ENCODE assay signal across 9 cellular contexts in the genomic region with DNA sequence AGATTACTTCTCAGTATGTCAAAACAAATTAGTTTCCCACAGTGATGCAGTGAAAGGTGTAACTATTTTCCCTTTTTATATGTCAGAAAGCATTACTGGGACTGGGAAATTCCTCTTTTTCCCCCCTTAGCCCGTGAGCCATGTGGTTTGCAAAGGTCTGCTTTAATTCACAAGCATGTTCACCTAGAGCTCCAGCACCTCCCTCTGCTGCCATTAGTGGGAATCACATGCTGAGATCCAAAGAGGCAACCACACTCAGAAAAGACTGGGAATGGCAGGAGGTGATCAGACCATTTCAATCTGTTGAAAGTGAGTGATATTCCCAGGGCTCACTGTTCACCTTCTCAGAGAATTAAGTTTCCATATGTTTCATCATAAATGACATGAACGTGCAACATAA.
DNase-seq lines count a peak whose midpoint lies in the region; ATAC-seq and TF ChIP-seq lines count a peak whose summit lies in the region.
"Had no signal": no experiment of that assay in that cellular context is flagged by ENCODE, and none has a peak within 500 bp of the region (broad histone marks: within the 10 kb centered on the region; RNA-seq: fewer than 3 reads in every experiment).

No MANE protein-coding gene starts in this region.

- H3K27me3 ChIP-seq in H7 (ENCODE audit: control insufficient read depth, insufficient read depth, low read length) (no peaks in the 10 kb centered on the region), RWPE2 (ENCODE audit: insufficient read depth, poor library complexity, severe bottlenecking) (no peaks in the 10 kb centered on the region), hepatocyte (no peaks in the 10 kb centered on the region), aorta (ENCODE audit: control insufficient read depth in 1 of 2, insufficient read depth in 2 of 2, low read length in 1 of 2) (no peaks in the 10 kb centered on the region)

- in situ Hi-C loops in ACHN (cut with HindIII; ENCODE audit: low pct_ligation_motif_present, low pct_unique_long_range_greater_than_20kb, low sequenced_read_pairs), result no loop called here

- no peaks in the 10 kb centered on the region for H3K9me3 ChIP-seq in RWPE2 (ENCODE audit: severe bottlenecking)
- no peaks in the 10 kb centered on the region for H3K9me3 ChIP-seq in hepatocyte (ENCODE audit: low read depth)
- no peaks in the 10 kb centered on the region for H3K9me3 ChIP-seq in aorta (ENCODE audit: control insufficient read depth, low read length)

- H3K4me1 ChIP-seq in RWPE2 (ENCODE audit: insufficient read depth, poor library complexity, severe bottlenecking) (peaks cover 4% of the 10 kb centered on the region), hepatocyte (ENCODE audit: insufficient read depth) (no peaks in the 10 kb centered on the region), aorta (ENCODE audit: control insufficient read depth in 1 of 2, insufficient read depth in 2 of 2, low read length in 2 of 2) (no peaks in the 10 kb centered on the region)

- H3K9me2 ChIP-seq in hepatocyte (replicated peaks; ENCODE audit: insufficient read depth), result no peaks in the 10 kb centered on the region

- H3K36me3 ChIP-seq in H7 (replicated peaks; ENCODE audit: control insufficient read depth, insufficient read depth, low read length), result no peaks in the 10 kb centered on the region
- H3K36me3 ChIP-seq in RWPE2 (ENCODE audit: low read depth), result no peaks in the 10 kb centered on the region
- H3K36me3 ChIP-seq in hepatocyte (replicated peaks; ENCODE audit: insufficient read depth, low read depth), result no peaks in the 10 kb centered on the region
- no peaks in the 10 kb centered on the region for H3K36me3 ChIP-seq in aorta (ENCODE audit: control insufficient read depth in 1 of 2, insufficient read depth in 2 of 2, low read length in 1 of 2)

- no peaks in the 10 kb centered on the region for H4K20me1 ChIP-seq in hepatocyte (ENCODE audit: insufficient read depth, poor library complexity, severe bottlenecking)

- no peak overlapping the region for H3K4me3 ChIP-seq in H7 (ENCODE audit: insufficient read depth, low read depth, low read length)
- H3K4me3 ChIP-seq in RWPE2 (ENCODE audit: severe bottlenecking), result no peak overlapping the region
- H3K4me3 ChIP-seq in hepatocyte, result no peak overlapping the region
- H3K4me3 ChIP-seq in aorta (ENCODE audit: low read length in 2 of 2), result no peak overlapping the region

- no peak overlapping the region for H2AFZ ChIP-seq in hepatocyte

- H3K27ac ChIP-seq in RWPE2 (ENCODE audit: poor library complexity, severe bottlenecking), result no peak overlapping the region
- no peak overlapping the region for H3K27ac ChIP-seq in hepatocyte
- H3K27ac ChIP-seq in aorta (ENCODE audit: low read depth in 1 of 2, low read length in 2 of 2), result no peak overlapping the region

- ATAC-seq in RWPE2 (ENCODE audit: low read depth) (peak; percentile 78; the same call in 2 of the 3 replicates), aorta (ENCODE audit: low FRiP score) (no peak), HG02852 (IDR thresholded peaks at IDR 0.05; ENCODE audit: unreplicated experiment) (no peak), HG02973 (IDR thresholded peaks at IDR 0.05; ENCODE audit: unreplicated experiment) (no peak)

- TF ChIP-seq CTCF in RWPE2 (IDR thresholded peaks at IDR 0.05; ENCODE audit: poor library complexity, severe bottlenecking) (peak; percentile 62), hepatocyte (IDR thresholded peaks at IDR 0.05; ENCODE audit: poor library complexity) (peak; percentile 52)

- intact Hi-C loops in aorta (cut with DNase I), result no loop called here

- no peaks in the 10 kb centered on the region for H3K79me2 ChIP-seq in hepatocyte

- no peak overlapping the region for H3K4me2 ChIP-seq in hepatocyte

- 18% methylated on average over 2 of the region's 2 CpGs for WGBS in hepatocyte (ENCODE audit: low lambda C conversion rate, missing lambda C conversion rate)
- 18 to 25% methylated on average over 2 of the region's 2 CpGs for WGBS in aorta, 2 donors

- peak; percentile 42 for DNase-seq in ACHN
- peak; percentile 62 for DNase-seq in H7
- no peak for DNase-seq in RWPE2 (ENCODE audit: low spot score)
- peak; percentile 57 for DNase-seq in hepatocyte (ENCODE audit: low spot score)
- DNase-seq in effector CD4-positive, alpha-beta T cell, result no peak
- no peak for DNase-seq in aorta
- DNase-seq: activated CD4-positive, alpha-beta T cell treated with anti-CD3 and anti-CD28 coated beads, Interleukin-2, amount 50 U/mL, for 48 hours had no signal

Comparison
In these comparisons a context has a peak if more than half of its experiments do, and no peak if none do; other contexts are left out.
1. DNase-seq: peak in ACHN (single experiment), H7 (single experiment) and hepatocyte (single experiment); none in RWPE2 (single experiment), effector CD4-positive, alpha-beta T cell (single experiment) and aorta (0 of 2).